ENCODE assay signal across 16 cellular contexts in the genomic region with DNA sequence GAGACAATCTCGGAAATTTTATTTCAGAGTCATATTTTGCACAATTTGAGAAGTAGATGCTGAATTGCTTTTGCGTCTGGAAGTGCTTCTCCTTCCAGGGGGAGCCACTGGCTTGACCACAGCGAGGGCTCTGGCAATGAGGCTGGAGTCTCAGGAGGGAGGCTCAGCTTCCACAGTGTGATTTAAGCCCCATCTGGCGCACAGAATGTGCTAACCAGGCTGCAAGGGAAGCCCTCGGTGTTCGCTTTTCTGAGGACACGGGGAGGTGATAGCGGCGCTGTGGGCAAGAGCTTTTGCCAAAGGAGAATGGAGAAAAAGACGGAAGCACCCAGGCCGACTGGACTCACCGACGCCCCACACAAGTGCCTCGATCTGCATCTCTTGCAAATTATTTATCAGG. TPM values are rescaled to one million over a fixed set of nuclear protein-coding genes. Genes with fewer than 3 reads are reported as not detected.
DNase-seq lines count a peak whose midpoint lies in the region; ATAC-seq, FAIRE-seq and TF ChIP-seq lines count a peak whose summit lies in the region.
"Had no signal": no experiment of that assay in that cellular context is flagged by ENCODE, and none has a peak within 500 bp of the region (broad histone marks: within the 10 kb centered on the region; RNA-seq: fewer than 3 reads in every experiment).

No MANE protein-coding gene starts in this region.

- H3K27ac ChIP-seq in ACC112 (ENCODE audit: low read depth, low read length) (peak overlapping the region; percentile 96), astrocyte (ENCODE audit: low read depth, low read length) (no peak overlapping the region), osteoblast (ENCODE audit: low read depth, low read length) (peak overlapping the region; percentile 86)
- H3K27ac ChIP-seq: HL-60, SK-N-MC had no signal

- ATAC-seq in HG02938 (IDR thresholded peaks at IDR 0.05; ENCODE audit: unreplicated experiment) (no peak), HG03139 (IDR thresholded peaks at IDR 0.05; ENCODE audit: unreplicated experiment) (no peak)
- ATAC-seq: PC-3 had no signal

- H3K79me2 ChIP-seq in ACC112 (ENCODE audit: control insufficient read depth, insufficient read depth, low read length, unreplicated experiment) (no peaks in the 10 kb centered on the region), astrocyte (ENCODE audit: insufficient read depth, low read length) (no peaks in the 10 kb centered on the region), osteoblast (ENCODE audit: insufficient read depth, low read length) (no peaks in the 10 kb centered on the region)

- H2AFZ ChIP-seq in ACC112 (ENCODE audit: low read length, unreplicated experiment) (no peak overlapping the region), astrocyte (ENCODE audit: low read depth, low read length) (no peak overlapping the region), osteoblast (ENCODE audit: low read length) (no peak overlapping the region)

- H3K4me3 ChIP-seq in ACC112 (ENCODE audit: low read depth, low read length) (no peak overlapping the region), astrocyte (ENCODE audit: insufficient read depth, low read depth, low read length) (no peak overlapping the region), osteoblast (ENCODE audit: insufficient read depth, low read length) (no peak overlapping the region)
- H3K4me3 ChIP-seq: SK-N-MC had no signal

- peaks cover 18% of the 10 kb centered on the region; the same call in 1 of the 2 replicates for H3K36me3 ChIP-seq in ACC112 (ENCODE audit: insufficient read depth, low read length)
- no peaks in the 10 kb centered on the region for H3K36me3 ChIP-seq in astrocyte (ENCODE audit: insufficient read depth, low read length)
- peaks cover 55% of the 10 kb centered on the region for H3K36me3 ChIP-seq in osteoblast (ENCODE audit: insufficient read depth, low read length)

- H4K20me1 ChIP-seq in astrocyte (ENCODE audit: insufficient read depth, low read length) (no peaks in the 10 kb centered on the region), osteoblast (ENCODE audit: insufficient read depth, low read length) (peaks cover 8% of the 10 kb centered on the region)

- H3K4me1 ChIP-seq in ACC112 (ENCODE audit: control insufficient read depth, insufficient read depth, low read length, unreplicated experiment) (peaks cover 55% of the 10 kb centered on the region), astrocyte (ENCODE audit: insufficient read depth, low read length) (peaks cover 42% of the 10 kb centered on the region), osteoblast (ENCODE audit: insufficient read depth, low read length) (peaks cover 39% of the 10 kb centered on the region)

- TF ChIP-seq CTCF in D721Med (IDR thresholded peaks at IDR 0.05; ENCODE audit: insufficient read depth, missing control alignments), result no peak
- TF ChIP-seq CTCF in astrocyte (IDR thresholded peaks at IDR 0.05; ENCODE audit: insufficient read depth, low read depth, low read length), result no peak
- no peak for TF ChIP-seq CTCF in osteoblast (IDR thresholded peaks at IDR 0.05; ENCODE audit: extremely low read depth, low read depth, low read length)

- peak overlapping the region; percentile 34 for H3K27ac Mint-ChIP-seq in astrocyte (ENCODE audit: unreplicated experiment)
- H3K27ac Mint-ChIP-seq: B cell; CD4-positive, alpha-beta T cell had no signal

- no peaks in the 10 kb centered on the region for H3K27me3 Mint-ChIP-seq in astrocyte (ENCODE audit: low read depth, unreplicated experiment)
- H3K27me3 Mint-ChIP-seq: B cell; CD4-positive, alpha-beta T cell had no signal

- H3K9me3 Mint-ChIP-seq in astrocyte (ENCODE audit: unreplicated experiment), result no peaks in the 10 kb centered on the region
- H3K9me3 Mint-ChIP-seq: CD4-positive, alpha-beta T cell had no signal

- no peak overlapping the region for H3K4me2 ChIP-seq in astrocyte (ENCODE audit: low read length)
- H3K4me2 ChIP-seq in osteoblast (ENCODE audit: insufficient read depth, low read length), result no peak overlapping the region

- no peak overlapping the region for H3K4me3 Mint-ChIP-seq in astrocyte (ENCODE audit: unreplicated experiment)
- H3K4me3 Mint-ChIP-seq: B cell; CD4-positive, alpha-beta T cell had no signal

- H3K9me3 ChIP-seq in astrocyte (ENCODE audit: insufficient read depth, low read depth, low read length), result no peaks in the 10 kb centered on the region
- no peaks in the 10 kb centered on the region for H3K9me3 ChIP-seq in osteoblast (ENCODE audit: low read depth, low read length)

- H3K27me3 ChIP-seq in ACC112 (ENCODE audit: insufficient read depth, low read length) (no peaks in the 10 kb centered on the region), astrocyte (ENCODE audit: insufficient read depth, low read length) (no peaks in the 10 kb centered on the region), osteoblast (ENCODE audit: insufficient read depth, low read length) (no peaks in the 10 kb centered on the region)

- peak; percentile 73 for DNase-seq in D721Med (ENCODE audit: insufficient read length, low spot score)
- no peak for DNase-seq in astrocyte (ENCODE audit: low read depth)
- no peak for DNase-seq in osteoblast (ENCODE audit: insufficient read length, low spot score, missing footprints)
- no peak for DNase-seq in foreskin melanocyte
- DNase-seq: Calu3; CD4-positive, alpha-beta T cell; NCI-H187; NCI-H69; PC-3 had no signal

- peaks cover 34% of the 10 kb centered on the region for H3K4me1 Mint-ChIP-seq in astrocyte (ENCODE audit: low read depth, unreplicated experiment)

- peak overlapping the region; percentile 75 for H3K9ac ChIP-seq in astrocyte (ENCODE audit: low read length)

- FAIRE-seq in D721Med (lab: Jason Lieb, UNC), result no peak
- FAIRE-seq in astrocyte (lab: Jason Lieb, UNC), result no peak
- FAIRE-seq: H54 had no signal

- peaks cover 13% of the 10 kb centered on the region for H3K36me3 Mint-ChIP-seq in astrocyte (ENCODE audit: low read depth, unreplicated experiment)

RNA-seq across cellular contexts. Expression of a gene that starts 52.4 kb away (rescaled TPM):
- total RNA-seq in astrocyte, result 29.4 and 41.6 TPM in 2 replicates
- 51.3 and 55.4 TPM in 2 replicates for total RNA-seq in osteoblast
